In the genomic region with DNA sequence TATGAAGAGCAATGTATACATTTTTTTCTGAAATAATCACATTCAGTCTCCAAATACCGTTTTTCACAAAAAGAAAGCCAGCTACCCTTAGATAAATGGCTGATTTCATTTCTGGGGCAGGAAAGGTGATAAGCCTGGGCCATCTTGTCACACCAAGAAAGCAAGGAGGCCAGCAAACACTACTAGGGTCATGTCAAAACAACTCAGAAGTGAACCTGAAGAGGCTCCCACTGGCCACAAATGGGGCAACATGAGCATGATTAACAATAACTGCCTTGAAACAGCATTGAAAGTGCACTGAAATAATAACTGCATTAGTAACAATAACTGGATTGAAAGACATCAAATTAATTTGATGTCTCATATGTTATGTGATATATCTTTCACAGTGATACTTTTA, we compare ENCODE assay signal across 14 cellular contexts. TPM values are rescaled to one million over a fixed set of nuclear protein-coding genes. Genes with fewer than 3 reads are reported as not detected.
DNase-seq lines count a peak whose midpoint lies in the region; ATAC-seq, FAIRE-seq and TF ChIP-seq lines count a peak whose summit lies in the region.
"Had no signal": no experiment of that assay in that cellular context is flagged by ENCODE, and none has a peak within 500 bp of the region (broad histone marks: within the 10 kb centered on the region; RNA-seq: fewer than 3 reads in every experiment).

No MANE protein-coding gene starts in this region.

- H3K9me3 Mint-ChIP-seq in CD8-positive, alpha-beta T cell = no peaks in the 10 kb centered on the region
- H3K9me3 Mint-ChIP-seq in mesothelial cell of epicardium = peaks cover 19% of the 10 kb centered on the region
- H3K9me3 Mint-ChIP-seq: GM23338 had no signal

- H3K27me3 Mint-ChIP-seq in CD8-positive, alpha-beta T cell (ENCODE audit: low read depth) = no peaks in the 10 kb centered on the region
- no peaks in the 10 kb centered on the region for H3K27me3 Mint-ChIP-seq in mesothelial cell of epicardium (ENCODE audit: low read depth)
- H3K27me3 Mint-ChIP-seq: B cell had no signal

- peaks cover 43% of the 10 kb centered on the region for H3K4me1 Mint-ChIP-seq in CD8-positive, alpha-beta T cell (ENCODE audit: low read depth)
- H3K4me1 Mint-ChIP-seq in mesothelial cell of epicardium = peaks cover 26% of the 10 kb centered on the region

- H3K27me3 ChIP-seq in CD8-positive, alpha-beta T cell (ENCODE audit: insufficient read depth, low read length) = no peaks in the 10 kb centered on the region

- no peaks in the 10 kb centered on the region for H3K9me3 ChIP-seq in CD8-positive, alpha-beta T cell (ENCODE audit: low read length)
- H3K9me3 ChIP-seq in OCI-LY7 (ENCODE audit: low read length) = no peaks in the 10 kb centered on the region

- H3K4me3 Mint-ChIP-seq in CD8-positive, alpha-beta T cell = no peak overlapping the region
- H3K4me3 Mint-ChIP-seq in mesothelial cell of epicardium = no peak overlapping the region
- H3K4me3 Mint-ChIP-seq: B cell, GM23338 had no signal

- H3K79me2 ChIP-seq in OCI-LY7 (ENCODE audit: insufficient read depth, low read depth, low read length) = peaks cover 26% of the 10 kb centered on the region; the same call in 1 of the 2 replicates

- TF ChIP-seq CTCF in CD8-positive, alpha-beta T cell (IDR thresholded peaks at IDR 0.05) = no peak
- TF ChIP-seq CTCF in OCI-LY7 (conservative IDR thresholded peaks at IDR 0.05; ENCODE audit: low read length) = no peak
- TF ChIP-seq CTCF in mesothelial cell of epicardium (IDR thresholded peaks at IDR 0.05; ENCODE audit: unreplicated experiment) = no peak

- no peak overlapping the region for H2AFZ ChIP-seq in OCI-LY7 (ENCODE audit: low read length)
- H2AFZ ChIP-seq: GM23338 had no signal

- peak overlapping the region; percentile 80 for H3K4me2 ChIP-seq in OCI-LY7 (ENCODE audit: low read length)
- H3K4me2 ChIP-seq: GM23338 had no signal

- no peaks in the 10 kb centered on the region for H3K9me2 ChIP-seq in OCI-LY7 (ENCODE audit: insufficient read depth, low read length)

- intact Hi-C loops in CD8-positive, alpha-beta T cell (cut with DNase I, micrococcal nuclease) = no loop called here
- intact Hi-C loops in OCI-LY7 (cut with micrococcal nuclease; ENCODE audit: unreplicated experiment) = no loop called here

- H4K20me1 ChIP-seq in OCI-LY7 (ENCODE audit: insufficient read depth, low read length) = no peaks in the 10 kb centered on the region

- no peak for DNase-seq in CD8-positive, alpha-beta T cell
- DNase-seq in GM12892 (ENCODE audit: insufficient read length) (no peak), OCI-LY7 (ENCODE audit: low spot score) (no peak), mesothelial cell of epicardium (ENCODE audit: low spot score in 2 of 2, unreplicated experiment in 2 of 2) (no peak), NCI-H2081 (lab: John Stamatoyannopoulos, UW) (no peak), DMS53 (lab: John Stamatoyannopoulos, UW) (no peak)
- DNase-seq: DMS 273 treated with DMSO at 0.1 percent for 48 hours, NCI-H1092 treated with DMSO at 0.1 percent for 48 hours, NCI-H1694, NCI-H446, RPMI8226 had no signal

- no peak for TF ChIP-seq POLR2A in GM12892 (IDR thresholded peaks at IDR 0.05; ENCODE audit: low read depth, low read length)

- H3K36me3 ChIP-seq in CD8-positive, alpha-beta T cell (ENCODE audit: insufficient read depth, low read length) = no peaks in the 10 kb centered on the region
- no peaks in the 10 kb centered on the region; the same call in 1 of the 2 replicates for H3K36me3 ChIP-seq in OCI-LY7 (ENCODE audit: insufficient read depth, low read length)

- no peak overlapping the region for H3K4me3 ChIP-seq in CD8-positive, alpha-beta T cell (ENCODE audit: low read depth, low read length)
- H3K4me3 ChIP-seq in OCI-LY7 (ENCODE audit: low read depth, low read length, poor library complexity, severe bottlenecking) = no peak overlapping the region
- H3K4me3 ChIP-seq: GM23338 had no signal

- no TSS peak for BruUV-seq in OCI-LY7 (replicated peaks; lab: Mats Ljungman, UMichigan)

- peak overlapping the region; percentile 57 for H3K27ac Mint-ChIP-seq in CD8-positive, alpha-beta T cell
- peak overlapping the region; percentile 91 for H3K27ac Mint-ChIP-seq in mesothelial cell of epicardium
- H3K27ac Mint-ChIP-seq: B cell, GM23338 had no signal

- H3K27ac ChIP-seq in CD8-positive, alpha-beta T cell (ENCODE audit: low read depth, low read length) = no peak overlapping the region
- H3K27ac ChIP-seq in OCI-LY7 (ENCODE audit: low read depth, low read length, poor library complexity, severe bottlenecking) = no peak overlapping the region

- POLR2A ChIA-PET in CD8-positive, alpha-beta T cell (lab: Charles Lee) = no interaction called here
- POLR2A ChIA-PET in OCI-LY7 (lab: Charles Lee) = interaction anchor here (0.6 to 1.3 kb wide), 5 partner anchors 15 to 281 kb away, joined by 3 to 4 read pairs (median 3); no protein-coding TSS in a partner anchor

- no peak for ATAC-seq in CD8-positive, alpha-beta T cell
- no peak for ATAC-seq in GM18519 (IDR thresholded peaks at IDR 0.05; ENCODE audit: low FRiP score, unreplicated experiment)
- ATAC-seq: GM23338 had no signal

- peak; percentile 33 for FAIRE-seq in GM12892 (lab: Jason Lieb, UNC)

- H3K36me3 Mint-ChIP-seq in CD8-positive, alpha-beta T cell = peaks cover 6% of the 10 kb centered on the region
- H3K36me3 Mint-ChIP-seq in mesothelial cell of epicardium = no peaks in the 10 kb centered on the region

- peaks cover 13% of the 10 kb centered on the region for H3K4me1 ChIP-seq in CD8-positive, alpha-beta T cell (ENCODE audit: insufficient read depth, low read length)
- H3K4me1 ChIP-seq in OCI-LY7 (ENCODE audit: insufficient read depth, low read length, poor library complexity, severe bottlenecking) = peaks cover 60% of the 10 kb centered on the region

- CTCF ChIA-PET in CD8-positive, alpha-beta T cell (lab: Charles Lee) = interaction anchor here (1.9 kb wide), 1 partner anchor 8 kb away, joined by 8 read pairs; no protein-coding TSS in a partner anchor
- CTCF ChIA-PET in OCI-LY7 (lab: Charles Lee; ENCODE audit: unreplicated experiment) = no interaction called here

RNA-seq across cellular contexts. Expression of a gene that starts 39.3 kb away (rescaled TPM):
- 10 to 100 TPM; 53.5 to 60.6 TPM for total RNA-seq in CD8-positive, alpha-beta T cell
- polyA plus RNA-seq in GM12892 (2012; ENCODE audit: missing spikeins) = 124 TPM
- 26.1 and 54.6 TPM in 2 replicates for total RNA-seq in OCI-LY7 (2014; rRNA removed; shearing (Covaris generic))
- total RNA-seq in OCI-LY7 (2022) (82.4 and 90.3 TPM in 2 replicates), mesothelial cell of epicardium (30.6 to 35.9 TPM (median 32.8 TPM) in 3 replicates)
